Comparison of ENCODE assay signal across 1 cellular context in the genomic region with DNA sequence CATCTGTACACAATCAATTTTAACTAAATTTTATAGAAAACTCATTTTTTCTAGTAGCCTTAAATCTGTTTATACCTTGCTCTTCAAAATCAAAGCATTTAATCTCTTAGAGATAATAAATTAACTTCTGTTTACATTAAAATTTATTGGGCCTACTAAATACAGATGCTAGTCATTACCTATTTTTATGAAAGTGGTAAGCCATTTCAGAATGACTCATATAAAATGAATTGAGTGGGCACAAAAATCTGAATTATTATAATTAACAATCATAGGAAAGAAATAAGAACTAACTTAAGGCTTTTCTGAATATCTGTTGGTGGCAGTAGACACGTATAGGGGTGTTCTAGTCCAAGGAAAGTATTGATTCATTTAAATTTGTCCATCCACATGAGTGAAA.
TF ChIP-seq lines count a peak whose summit lies in the region.

No MANE protein-coding gene starts in this region.

TF ChIP-seq in SK-N-SH, 30 proteins besides CTCF, POLR2A, EP300 and RAD21 (continued from another document):
- TF ChIP-seq FOXM1 (IDR thresholded peaks at IDR 0.05; ENCODE audit: low read depth) (no peak), TCF12 (IDR thresholded peaks at IDR 0.05) (no peak), RFX5 (IDR thresholded peaks at IDR 0.05; ENCODE audit: low read length) (no peak), IRF3 (IDR thresholded peaks at IDR 0.05; ENCODE audit: low read depth, low read length) (no peak), NFIC (IDR thresholded peaks at IDR 0.05; ENCODE audit: borderline replicate concordance) (no peak)
